ENCODE assay signal across 9 cellular contexts in the genomic region with DNA sequence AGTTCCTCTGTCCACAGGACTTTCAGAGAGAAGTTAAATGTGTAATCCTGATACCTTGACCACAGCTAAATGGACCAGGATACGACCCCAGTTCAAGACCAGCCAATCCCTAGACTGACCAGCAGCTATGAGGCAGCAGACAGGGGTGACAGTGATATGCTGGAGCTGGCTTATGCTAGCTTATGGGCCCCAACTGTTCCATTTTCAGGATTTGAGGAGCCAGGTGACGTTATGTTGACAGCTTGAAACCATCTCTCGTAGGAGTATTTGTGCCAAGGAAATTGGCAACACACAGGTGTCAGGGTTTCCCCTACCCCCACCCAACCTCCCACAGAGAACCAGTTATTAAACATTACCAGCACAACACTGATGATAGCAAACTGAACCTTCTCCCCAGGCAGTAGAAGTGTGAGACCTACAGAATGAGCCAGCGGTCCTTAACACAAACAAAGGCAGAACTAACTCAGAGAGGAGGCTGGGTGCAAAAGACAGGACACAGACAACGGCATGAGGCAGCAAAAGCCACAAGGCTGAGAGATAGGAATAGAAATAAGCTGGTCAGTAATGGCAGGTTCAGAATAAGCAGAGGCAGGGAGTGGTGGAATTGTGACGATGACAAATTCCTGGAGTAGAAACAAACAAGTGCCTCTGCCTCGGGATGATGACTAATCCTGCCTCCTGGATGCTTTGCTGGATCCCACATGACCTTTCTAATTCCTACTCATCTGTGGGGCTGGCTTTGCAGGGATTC.
DNase-seq lines count a peak whose midpoint lies in the region; ATAC-seq, FAIRE-seq and TF ChIP-seq lines count a peak whose summit lies in the region.
"Had no signal": no experiment of that assay in that cellular context is flagged by ENCODE, and none has a peak within 500 bp of the region (broad histone marks: within the 10 kb centered on the region; RNA-seq: fewer than 3 reads in every experiment).

No MANE protein-coding gene starts in this region.

- TF ChIP-seq RAD21 in A549 (conservative IDR thresholded peaks at IDR 0.05 in 1 of 2, IDR thresholded peaks at IDR 0.05 in 1 of 2): peak; percentile 8 to 38; a peak in 3 of 5 replicates

- peak overlapping the region; percentile 88 to 95 for H3K27ac ChIP-seq in A549

- H3K4me1 ChIP-seq in A549: peaks cover 36% of the 10 kb centered on the region

- TF ChIP-seq CTCF in A549 (IDR thresholded peaks at IDR 0.05): no peak

- ATAC-seq in A549 (peak; percentile 95 to 98), HG02678 (IDR thresholded peaks at IDR 0.05; ENCODE audit: unreplicated experiment) (peak; percentile 66), GM18867 (IDR thresholded peaks at IDR 0.05; ENCODE audit: unreplicated experiment) (no peak), GM19035 (IDR thresholded peaks at IDR 0.05; ENCODE audit: unreplicated experiment) (no peak)

- H3K4me2 ChIP-seq in A549: peak overlapping the region; percentile 86

- POLR2A ChIA-PET in A549 (lab: Yijun Ruan, JAX): interaction anchor here (1.1 to 1.5 kb wide), 2 partner anchors 85 to 86 kb away, joined by 5 to 6 read pairs; no protein-coding TSS in a partner anchor

- TF ChIP-seq POLR2A in A549 (IDR thresholded peaks at IDR 0.05; ENCODE audit: low read length): no peak

- DNase-seq in A549 (ENCODE audit: low read depth in 1 of 2, low spot score in 1 of 2) (peak; percentile 51 to 93), astrocyte of the hippocampus (ENCODE audit: low read depth, low spot score) (peak; percentile 82), inferior parietal cortex (ENCODE audit: extremely low spot score) (peak; percentile 7), AML-193 (lab: John Stamatoyannopoulos, UW) (no peak)
- DNase-seq in stimulated activated CD4-positive, alpha-beta T cell treated with anti-CD3 and anti-CD28 coated beads, Interleukin-12 subunit alpha, Interleukin-12 subunit beta, amount 100 ng/mL, for 4 hours: no peak
- DNase-seq: NCI-H2029 treated with DMSO at 0.1 percent for 48 hours had no signal

- CTCF ChIA-PET in A549 (lab: Yijun Ruan, JAX): interaction anchor here (0.6 kb wide), 1 partner anchor 181 kb away, joined by 3 read pairs; no protein-coding TSS in a partner anchor

- peak in 1 of 2 experiments; percentile 65; a peak in 3 of 5 replicates for TF ChIP-seq EP300 in A549 (IDR thresholded peaks at IDR 0.05)

- no peak for FAIRE-seq in A549 (lab: Jason Lieb, UNC)

- WGBS in A549 (ENCODE audit: missing lambda C conversion rate): 0% methylated on average over 6 of the region's 7 CpGs

- peak overlapping the region; percentile 29 for H3K4me3 ChIP-seq in A549

- H3K9me3 ChIP-seq in A549: no peaks in the 10 kb centered on the region

TF ChIP-seq in A549, 52 proteins besides CTCF, POLR2A, EP300 and RAD21 (continues in another document):
- TF ChIP-seq FOSL2 (IDR thresholded peaks at IDR 0.05) (peak; percentile 43; the same call in 1 of the 2 replicates), FOSL2 (CRISPR knock-in tag; IDR thresholded peaks at IDR 0.05) (peak; percentile 84), SMC3 (IDR thresholded peaks at IDR 0.05) (peak; percentile 22; the same call in 1 of the 3 replicates), JUN (IDR thresholded peaks at IDR 0.05) (peak in 1 of 2 experiments; percentile 65; a peak in 3 of 5 replicates), HOXB13 (CRISPR knock-in tag; IDR thresholded peaks at IDR 0.05; ENCODE audit: low read depth) (no peak), CEBPB (IDR thresholded peaks at IDR 0.05) (no peak), RCOR1 (IDR thresholded peaks at IDR 0.05; ENCODE audit: low read depth, low read length) (no peak), MAFK (IDR thresholded peaks at IDR 0.05; ENCODE audit: partially characterized antibody) (peak; percentile 42), NR3C1 (IDR thresholded peaks at IDR 0.05) (no peak), TP53 (CRISPR knock-in tag; IDR thresholded peaks at IDR 0.05) (no peak), BHLHE40 (IDR thresholded peaks at IDR 0.05; ENCODE audit: low read depth, low read length) (no peak), MYC (IDR thresholded peaks at IDR 0.05; ENCODE audit: borderline replicate concordance, low read length) (no peak), MAZ (IDR thresholded peaks at IDR 0.05; ENCODE audit: borderline replicate concordance, low read depth, low read length) (no peak), CHD4 (IDR thresholded peaks at IDR 0.05; ENCODE audit: borderline replicate concordance) (no peak), ATOH8 (CRISPR knock-in tag; IDR thresholded peaks at IDR 0.05; ENCODE audit: low read depth) (no peak), KDM5A (IDR thresholded peaks at IDR 0.05) (no peak), HEYL (CRISPR knock-in tag; IDR thresholded peaks at IDR 0.05) (no peak), TFCP2L1 (CRISPR knock-in tag; IDR thresholded peaks at IDR 0.05) (no peak), HOXB5 (CRISPR knock-in tag; IDR thresholded peaks at IDR 0.05) (no peak), POLR2AphosphoS2 (conservative IDR thresholded peaks at IDR 0.05; ENCODE audit: low read length) (no peak), KDM1A (IDR thresholded peaks at IDR 0.05; ENCODE audit: low read depth) (no peak), ZFP36 (IDR thresholded peaks at IDR 0.05; ENCODE audit: borderline replicate concordance, partially characterized antibody) (no peak), CHD2 (IDR thresholded peaks at IDR 0.05; ENCODE audit: low read length, partially characterized antibody) (no peak), HES2 (IDR thresholded peaks at IDR 0.05) (no peak), ELK1 (IDR thresholded peaks at IDR 0.05; ENCODE audit: low read depth, low read length) (no peak), RNF2 (IDR thresholded peaks at IDR 0.05; ENCODE audit: borderline replicate concordance, low read depth) (no peak), PBX3 (IDR thresholded peaks at IDR 0.05) (no peak), EHMT2 (IDR thresholded peaks at IDR 0.05; ENCODE audit: low read depth) (no peak), ZNF302 (CRISPR knock-in tag; IDR thresholded peaks at IDR 0.05) (no peak), NFE2L2 (conservative IDR thresholded peaks at IDR 0.05; ENCODE audit: low read length) (no peak), FOXS1 (CRISPR knock-in tag; IDR thresholded peaks at IDR 0.05) (no peak), ZC3H11A (IDR thresholded peaks at IDR 0.05) (no peak), HDAC2 (IDR thresholded peaks at IDR 0.05) (no peak), SREBF2 (IDR thresholded peaks at IDR 0.05) (no peak)
- TF ChIP-seq, protein P1, sequence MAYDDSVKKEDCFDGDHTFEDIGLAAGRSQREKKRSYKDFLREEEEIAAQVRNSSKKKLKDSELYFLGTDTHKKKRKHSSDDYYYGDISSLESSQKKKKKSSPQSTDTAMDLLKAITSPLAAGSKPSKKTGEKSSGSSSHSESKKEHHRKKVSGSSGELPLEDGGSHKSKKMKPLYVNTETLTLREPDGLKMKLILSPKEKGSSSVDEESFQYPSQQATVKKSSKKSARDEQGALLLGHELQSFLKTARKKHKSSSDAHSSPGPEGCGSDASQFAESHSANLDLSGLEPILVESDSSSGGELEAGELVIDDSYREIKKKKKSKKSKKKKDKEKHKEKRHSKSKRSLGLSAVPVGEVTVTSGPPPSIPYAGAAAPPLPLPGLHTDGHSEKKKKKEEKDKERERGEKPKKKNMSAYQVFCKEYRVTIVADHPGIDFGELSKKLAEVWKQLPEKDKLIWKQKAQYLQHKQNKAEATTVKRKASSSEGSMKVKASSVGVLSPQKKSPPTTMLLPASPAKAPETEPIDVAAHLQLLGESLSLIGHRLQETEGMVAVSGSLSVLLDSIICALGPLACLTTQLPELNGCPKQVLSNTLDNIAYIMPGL (CRISPR knock-in tag; IDR thresholded peaks at IDR 0.05; ENCODE audit: borderline replicate concordance): no peak
- TF ChIP-seq, protein P2, sequence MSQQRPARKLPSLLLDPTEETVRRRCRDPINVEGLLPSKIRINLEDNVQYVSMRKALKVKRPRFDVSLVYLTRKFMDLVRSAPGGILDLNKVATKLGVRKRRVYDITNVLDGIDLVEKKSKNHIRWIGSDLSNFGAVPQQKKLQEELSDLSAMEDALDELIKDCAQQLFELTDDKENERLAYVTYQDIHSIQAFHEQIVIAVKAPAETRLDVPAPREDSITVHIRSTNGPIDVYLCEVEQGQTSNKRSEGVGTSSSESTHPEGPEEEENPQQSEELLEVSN (IDR thresholded peaks at IDR 0.05; ENCODE audit: borderline replicate concordance, low read depth): no peak

Comparison
In these comparisons a context has a peak if more than half of its experiments do, and no peak if none do; other contexts are left out.
1. ATAC-seq: peak in A549 (2 of 2) and HG02678 (single experiment); none in GM18867 (single experiment) and GM19035 (single experiment).
2. DNase-seq: peak in A549 (2 of 2), astrocyte of the hippocampus (single experiment) and inferior parietal cortex (single experiment); none in AML-193 (0 of 2) and stimulated activated CD4-positive, alpha-beta T cell treated with anti-CD3 and anti-CD28 coated beads, Interleukin-12 subunit alpha, Interleukin-12 subunit beta, amount 100 ng/mL, for 4 hours (single experiment).